In the genomic region with DNA sequence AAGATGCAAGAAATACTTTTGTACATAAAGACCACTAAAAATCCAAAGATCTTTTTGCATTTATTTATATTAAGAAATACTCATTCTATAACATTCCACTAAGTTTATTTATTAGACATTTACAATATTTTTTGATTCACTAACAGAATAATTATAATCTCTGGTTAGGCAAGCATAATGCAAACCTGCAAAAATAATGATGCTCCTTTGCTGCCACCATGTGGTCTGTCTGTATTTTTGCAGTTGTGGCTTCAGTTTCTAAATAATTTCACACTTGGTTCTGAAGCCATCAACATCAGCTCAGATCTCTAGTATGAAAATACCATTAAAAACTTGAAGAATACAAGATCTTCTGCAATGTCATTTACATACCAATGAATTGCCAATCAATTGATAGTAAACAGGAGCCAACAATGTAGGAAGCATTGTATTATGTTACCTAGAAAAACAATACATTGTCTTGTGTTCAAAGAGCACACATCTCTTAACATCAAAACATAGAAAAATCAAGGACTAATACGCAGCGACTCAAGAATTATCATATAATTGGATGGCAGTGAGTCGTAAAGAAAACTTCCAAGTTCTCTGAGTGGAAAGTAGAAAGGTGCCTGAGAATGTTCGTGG, we compare ENCODE assay signal across 9 cellular contexts. TPM values are rescaled to one million over a fixed set of nuclear protein-coding genes. Genes with fewer than 3 reads are reported as not detected.
DNase-seq lines count a peak whose midpoint lies in the region; ATAC-seq and TF ChIP-seq lines count a peak whose summit lies in the region.
"Had no signal": no experiment of that assay in that cellular context is flagged by ENCODE, and none has a peak within 500 bp of the region (broad histone marks: within the 10 kb centered on the region; RNA-seq: fewer than 3 reads in every experiment).

No MANE protein-coding gene starts in this region.

- H3K9me3 ChIP-seq in PC-9 (ENCODE audit: insufficient read depth, low read depth) (no peaks in the 10 kb centered on the region), ascending aorta (no peaks in the 10 kb centered on the region)

- intact Hi-C loops in PC-9 (cut with micrococcal nuclease; ENCODE audit: unreplicated experiment), result loop anchor here (1.0 to 10.0 kb wide), 6 partner anchors 65 to 1828 kb away; no protein-coding TSS in a partner anchor
- intact Hi-C loops in ascending aorta (cut with DNase I), result loop anchor here (1.0 to 10.0 kb wide), 8 partner anchors 125 to 1830 kb away; no protein-coding TSS in a partner anchor

- no peaks in the 10 kb centered on the region for H3K9me2 ChIP-seq in PC-9 (ENCODE audit: insufficient read depth)

- H3K27me3 ChIP-seq in PC-9 (ENCODE audit: insufficient read depth, low read depth), result no peaks in the 10 kb centered on the region
- H3K27me3 ChIP-seq in ascending aorta, result no peaks in the 10 kb centered on the region

- 0 out of 2 replicates have a peak, but pooled peaks cover 4% of the 10 kb centered on the region for H3K4me1 ChIP-seq in PC-9 (replicated peaks; ENCODE audit: insufficient read depth)
- H3K4me1 ChIP-seq in ascending aorta, result peaks cover 0 to 19% of the 10 kb centered on the region in 2 donors

- no peaks in the 10 kb centered on the region for H3K36me3 ChIP-seq in PC-9 (ENCODE audit: low read depth)
- no peaks in the 10 kb centered on the region for H3K36me3 ChIP-seq in ascending aorta

- CTCF ChIA-PET in PC-9 (lab: Charles Lee), result interaction anchor here (1.1 kb wide), 1 partner anchor 46 kb away, joined by 3 read pairs; no protein-coding TSS in a partner anchor

- no peaks in the 10 kb centered on the region for H3K79me2 ChIP-seq in PC-9 (ENCODE audit: low read depth)

- POLR2A ChIA-PET in PC-9 (lab: Charles Lee; ENCODE audit: unreplicated experiment), result no interaction called here

- H4K20me1 ChIP-seq in PC-9 (ENCODE audit: insufficient read depth), result no peaks in the 10 kb centered on the region

- no peak overlapping the region for H3K27ac Mint-ChIP-seq in immature natural killer cell

- TF ChIP-seq CTCF in PC-9 (conservative IDR thresholded peaks at IDR 0.05), result peak; percentile 74
- peak; percentile 67 to 75 (median 72) for TF ChIP-seq CTCF in ascending aorta (IDR thresholded peaks at IDR 0.05)

- peak; percentile 88 for ATAC-seq in GM19395 (IDR thresholded peaks at IDR 0.05; ENCODE audit: unreplicated experiment)
- ATAC-seq in HG03520 (IDR thresholded peaks at IDR 0.05; ENCODE audit: unreplicated experiment), result peak; percentile 94

- no TSS peak for BruUV-seq in PC-9 (replicated peaks; lab: Mats Ljungman, UMichigan)

- H3F3A ChIP-seq in PC-9 (ENCODE audit: insufficient read depth, low read depth), result no peaks in the 10 kb centered on the region

- H3K4me2 ChIP-seq in PC-9, result no peak overlapping the region

- peaks cover 0 to 2% (median 0%) of the 10 kb centered on the region in 6 donors for H3K9me3 Mint-ChIP-seq in immature natural killer cell
- H3K9me3 Mint-ChIP-seq: activated naive CD4-positive, alpha-beta T cell treated with anti-CD3 and anti-CD28 coated beads, Interleukin-2, amount 50 U/mL, for 24 hours had no signal

- H3K4me3 Mint-ChIP-seq in immature natural killer cell, result no peak overlapping the region
- H3K4me3 Mint-ChIP-seq: activated naive CD4-positive, alpha-beta T cell treated with anti-CD3 and anti-CD28 coated beads, Interleukin-2, amount 50 U/mL, for 24 hours had no signal

- peaks cover 0 to 4% (median 0%) of the 10 kb centered on the region in 3 donors for H3K27me3 Mint-ChIP-seq in immature natural killer cell (ENCODE audit: low read depth in 3 of 3)
- H3K27me3 Mint-ChIP-seq: activated naive CD4-positive, alpha-beta T cell treated with anti-CD3 and anti-CD28 coated beads, Interleukin-2, amount 50 U/mL, for 24 hours had no signal

- no peaks in the 10 kb centered on the region for H3K4me1 Mint-ChIP-seq in immature natural killer cell

- no peak overlapping the region for H3K4me3 ChIP-seq in PC-9
- H3K4me3 ChIP-seq in ascending aorta, result no peak overlapping the region

- H3K27ac ChIP-seq in PC-9 (no peak overlapping the region), ascending aorta (peak overlapping the region; percentile 74 to 76)

- DNase-seq in DMS53 (lab: John Stamatoyannopoulos, UW), result peak; percentile 61
- DNase-seq in PC-9, result peak in 1 of 2 experiments; percentile 3
- DNase-seq in ascending aorta (ENCODE audit: low spot score in 2 of 2), result no peak
- peak; percentile 6 to 27 (median 25) for DNase-seq in immature natural killer cell
- peak; percentile 10 to 18 (median 14) for DNase-seq in stimulated activated CD4-positive, alpha-beta T cell treated with anti-CD3 and anti-CD28 coated beads, Interleukin-1b, Interleukin-23, amount 100 ng/mL, for 24 hours (ENCODE audit: low read depth in 4 of 4, low spot score in 1 of 4)
- no peak for DNase-seq in islet precursor cell

- no peak overlapping the region for H2AFZ ChIP-seq in PC-9

- no peaks in the 10 kb centered on the region for H3K36me3 Mint-ChIP-seq in immature natural killer cell
- H3K36me3 Mint-ChIP-seq: activated naive CD4-positive, alpha-beta T cell treated with anti-CD3 and anti-CD28 coated beads, Interleukin-2, amount 50 U/mL, for 24 hours had no signal

RNA-seq across cellular contexts. Expression of gene WDR75, which starts 28.8 kb away (rescaled TPM):
- total RNA-seq in PC-9 (2021) (18.5 and 27.5 TPM in 2 replicates), ascending aorta (5.3 TPM)
- 10 to 100 TPM in 1 of 3 donors, 1 to 10 TPM in 2; 2.2 to 12.5 (median 8.1) TPM for polyA plus RNA-seq in immature natural killer cell

Comparison
In these comparisons a context has a peak if more than half of its experiments do, and no peak if none do; other contexts are left out.
1. DNase-seq: peak in DMS53 (single experiment), immature natural killer cell (3 of 3) and stimulated activated CD4-positive, alpha-beta T cell treated with anti-CD3 and anti-CD28 coated beads, Interleukin-1b, Interleukin-23, amount 100 ng/mL, for 24 hours (4 of 4); none in ascending aorta (0 of 2) and islet precursor cell (single experiment).